16 cellular contexts compared by ENCODE assay signal in genomic region chr4:10762541-10762940, GRCh38.
DNase-seq lines count a peak whose midpoint lies in the region; ATAC-seq and TF ChIP-seq lines count a peak whose summit lies in the region.
"Had no signal": no experiment of that assay in that cellular context is flagged by ENCODE, and none has a peak within 500 bp of the region (broad histone marks: within the 10 kb centered on the region; RNA-seq: fewer than 3 reads in every experiment).

No MANE protein-coding gene starts in this region.

- no peak for TF ChIP-seq POLR2A in sigmoid colon (IDR thresholded peaks at IDR 0.05)

- no peaks in the 10 kb centered on the region for H3K9me3 ChIP-seq in sigmoid colon

- H3K36me3 ChIP-seq in sigmoid colon = no peaks in the 10 kb centered on the region

- H3K4me1 ChIP-seq in sigmoid colon = peaks cover 0 to 13% (median 9%) of the 10 kb centered on the region in 4 donors

- intact Hi-C loops in sigmoid colon (cut with DNase I) = no loop called here

- WGBS in sigmoid colon, 2 donors = 82 to 87% methylated on average over 4 of the region's 4 CpGs

- no peak overlapping the region for H3K27ac Mint-ChIP-seq in activated CD4-positive, alpha-beta T cell treated with anti-CD3 and anti-CD28 coated beads, Interleukin-2, amount 10 ng/mL, durations not matched to agents 7 days and 5 days
- H3K27ac Mint-ChIP-seq: T-helper 1 cell treated with Interleukin-12 subunit alpha and Interleukin-12 subunit beta and Interleukin-4 antibody, amounts not matched to agents 30 μg/mL and 1 μg/mL, for 36 hours had no signal

- POLR2A ChIA-PET in activated CD4-positive, alpha-beta T cell treated with anti-CD3 and anti-CD28 coated beads, Interleukin-2, amount 10 ng/mL, durations not matched to agents 7 days and 5 days (lab: Charles Lee) = no interaction called here

- no peak overlapping the region for H3K4me3 Mint-ChIP-seq in activated CD4-positive, alpha-beta T cell treated with anti-CD3 and anti-CD28 coated beads, Interleukin-2, amount 10 ng/mL, durations not matched to agents 7 days and 5 days
- H3K4me3 Mint-ChIP-seq: H9; T-helper 1 cell treated with Interleukin-12 subunit alpha and Interleukin-12 subunit beta and Interleukin-4 antibody, amounts not matched to agents 30 μg/mL and 1 μg/mL, for 36 hours had no signal

- TF ChIP-seq CTCF in HFF-Myc (IDR thresholded peaks at IDR 0.05; ENCODE audit: low read depth, low read length, missing control alignments) (no peak), epithelial cell of esophagus (IDR thresholded peaks at IDR 0.05; ENCODE audit: insufficient read depth, low read depth, low read length, missing control alignments) (no peak), sigmoid colon (IDR thresholded peaks at IDR 0.05) (no peak)

- DNase-seq in HFF-Myc (ENCODE audit: extremely low read depth, low read depth) (peak; percentile 56), NCI-H2196 treated with DMSO at 0.1 percent for 48 hours (lab: John Stamatoyannopoulos, UW; ENCODE audit: unreplicated experiment) (peak; percentile 66), epithelial cell of esophagus (ENCODE audit: low read depth) (peak; percentile 73), sigmoid colon (peak; percentile 65), NCI-H774 (lab: John Stamatoyannopoulos, UW) (no peak)
- DNase-seq in activated CD4-positive, alpha-beta T cell treated with anti-CD3 and anti-CD28 coated beads, Interleukin-2, amount 10 ng/mL, durations not matched to agents 7 days and 5 days = no peak
- DNase-seq: activated CD8-positive, alpha-beta memory T cell treated with anti-CD3 and anti-CD28 coated beads, Interleukin-2, amount 50 U/mL, for 4 hours; central memory CD4-positive, alpha-beta T cell; DMS79 treated with DMSO at 0.1 percent for 48 hours; H9; head of caudate nucleus; NCI-H526 treated with DMSO at 0.1 percent for 48 hours; stimulated activated CD4-positive, alpha-beta T cell treated with anti-CD3 and anti-CD28 coated beads, Interleukin-2, amount 100 ng/mL, for 24 hours had no signal

- TF ChIP-seq EP300 in sigmoid colon (IDR thresholded peaks at IDR 0.05) = peak in 3 of 4 donors; percentile 11 to 50 (median 38)

- H3K4me3 ChIP-seq in HFF-Myc (replicated peaks; ENCODE audit: low read depth, low read length) (no peak overlapping the region), epithelial cell of esophagus (ENCODE audit: low read length) (no peak overlapping the region), sigmoid colon (no peak overlapping the region)

- peaks cover 12% of the 10 kb centered on the region for H3K9me3 Mint-ChIP-seq in activated CD4-positive, alpha-beta T cell treated with anti-CD3 and anti-CD28 coated beads, Interleukin-2, amount 10 ng/mL, durations not matched to agents 7 days and 5 days

- no peaks in the 10 kb centered on the region for H3K4me1 Mint-ChIP-seq in activated CD4-positive, alpha-beta T cell treated with anti-CD3 and anti-CD28 coated beads, Interleukin-2, amount 10 ng/mL, durations not matched to agents 7 days and 5 days

- no peaks in the 10 kb centered on the region for H3K27me3 ChIP-seq in sigmoid colon

- ATAC-seq in GM18517 (IDR thresholded peaks at IDR 0.05; ENCODE audit: unreplicated experiment) = no peak

- H3K27me3 Mint-ChIP-seq in activated CD4-positive, alpha-beta T cell treated with anti-CD3 and anti-CD28 coated beads, Interleukin-2, amount 10 ng/mL, durations not matched to agents 7 days and 5 days = no peaks in the 10 kb centered on the region

- peak overlapping the region in 2 of 4 donors; percentile 57 to 66 for H3K27ac ChIP-seq in sigmoid colon
- H3K27ac ChIP-seq: HL-60 had no signal

- no peaks in the 10 kb centered on the region for H3K36me3 Mint-ChIP-seq in activated CD4-positive, alpha-beta T cell treated with anti-CD3 and anti-CD28 coated beads, Interleukin-2, amount 10 ng/mL, durations not matched to agents 7 days and 5 days (ENCODE audit: low read depth)

- CTCF ChIA-PET in activated CD4-positive, alpha-beta T cell treated with anti-CD3 and anti-CD28 coated beads, Interleukin-2, amount 10 ng/mL, durations not matched to agents 7 days and 5 days (lab: Charles Lee) = interaction anchor here (1.5 kb wide), 1 partner anchor 10 kb away, joined by 4 read pairs; no protein-coding TSS in a partner anchor

Comparison
In these comparisons a context has a peak if more than half of its experiments do, and no peak if none do; other contexts are left out.
1. DNase-seq: peak in HFF-Myc (single experiment), NCI-H2196 treated with DMSO at 0.1 percent for 48 hours (single experiment), epithelial cell of esophagus (single experiment) and sigmoid colon (single experiment); none in activated CD4-positive, alpha-beta T cell treated with anti-CD3 and anti-CD28 coated beads, Interleukin-2, amount 10 ng/mL, durations not matched to agents 7 days and 5 days (single experiment) and NCI-H774 (single experiment).